29 cellular contexts compared by ENCODE assay signal in the genomic region with DNA sequence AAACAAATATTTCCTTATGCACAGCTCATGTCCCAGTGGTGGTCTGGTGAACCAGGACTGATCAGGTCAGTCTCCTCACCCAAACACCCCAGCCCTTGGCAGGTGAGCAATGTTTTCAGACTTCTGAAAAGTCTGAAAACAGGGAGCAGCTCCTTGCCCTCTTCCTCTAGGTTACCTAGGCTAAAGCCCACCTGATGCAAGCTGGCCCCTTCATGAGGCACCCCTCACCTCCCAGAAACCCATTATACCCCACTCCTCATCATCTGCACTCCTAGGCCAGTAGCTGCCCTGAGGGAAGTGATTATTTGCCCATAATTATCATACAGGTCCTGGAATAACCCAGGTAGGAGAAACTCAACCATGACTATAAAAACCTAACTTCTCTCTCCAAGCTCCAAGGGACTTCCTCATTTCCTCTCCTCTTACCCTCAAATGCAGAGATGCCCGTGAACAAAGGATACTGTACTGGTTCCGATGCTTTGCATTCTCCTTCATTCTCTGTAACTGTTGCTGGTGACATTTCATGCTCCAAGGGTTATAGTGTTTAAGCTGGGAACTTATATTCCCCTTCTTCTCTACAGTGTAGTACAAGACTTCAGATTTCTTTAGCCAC. TPM values are rescaled to one million over a fixed set of nuclear protein-coding genes. Genes with fewer than 3 reads are reported as not detected.
DNase-seq lines count a peak whose midpoint lies in the region; ATAC-seq, FAIRE-seq and TF ChIP-seq lines count a peak whose summit lies in the region.
"Had no signal": no experiment of that assay in that cellular context is flagged by ENCODE, and none has a peak within 500 bp of the region (broad histone marks: within the 10 kb centered on the region; RNA-seq: fewer than 3 reads in every experiment).

No MANE protein-coding gene starts in this region.

- H4K20me1 ChIP-seq in mammary epithelial cell (ENCODE audit: insufficient read depth, low read length) (no peaks in the 10 kb centered on the region), GM12878 (ENCODE audit: control insufficient read depth, insufficient read depth) (no peaks in the 10 kb centered on the region; the same call in none of the 2 replicates)

- CTCF ChIA-PET in MCF 10A (lab: Yijun Ruan, JAX): interaction anchor here (0.5 to 1.6 kb wide), 2 partner anchors 13 to 49 kb away, joined by 3 to 6 read pairs; no protein-coding TSS in a partner anchor
- CTCF ChIA-PET in mammary epithelial cell (lab: Charles Lee; ENCODE audit: low non-redundant PET): no interaction called here
- CTCF ChIA-PET in GM12878 (lab: Yijun Ruan, JAX): interaction anchor here (0.8 to 1.2 kb wide), 2 partner anchors 19 to 254 kb away, joined by 3 read pairs; no protein-coding TSS in a partner anchor

- no peak for TF ChIP-seq POLR2A in GM12878 (IDR thresholded peaks at IDR 0.05; ENCODE audit: low read depth, low read length)
- no peak for TF ChIP-seq POLR2A in tibial nerve (IDR thresholded peaks at IDR 0.05)

- no peak overlapping the region for H3K4me3 ChIP-seq in mammary epithelial cell (replicated peaks in 1 of 3; ENCODE audit: insufficient read depth in 1 of 3, low read depth in 2 of 3, low read length in 3 of 3)
- no peak overlapping the region for H3K4me3 ChIP-seq in GM12878
- H3K4me3 ChIP-seq in tibial nerve: peak overlapping the region in 1 of 4 donors; percentile 75
- H3K4me3 ChIP-seq: BLaER1, Peyer's patch, upper lobe of right lung had no signal

- SMC1A ChIA-PET in GM12878 (lab: Charles Lee; ENCODE audit: uncharacterized antibody, unreplicated experiment): interaction anchor here (0.5 kb wide), 1 partner anchor 205 kb away, joined by 3 read pairs; no protein-coding TSS in a partner anchor

- H3K27ac ChIP-seq in mammary epithelial cell (ENCODE audit: insufficient read depth, low read depth, low read length): no peak overlapping the region
- H3K27ac ChIP-seq in GM12878 (ENCODE audit: control insufficient read depth, insufficient read depth): no peak overlapping the region
- H3K27ac ChIP-seq in tibial nerve: peak overlapping the region in 3 of 4 donors; percentile 5 to 98 (median 98)
- H3K27ac ChIP-seq: BLaER1, KMS-11, left ventricle myocardium inferior, Peyer's patch, upper lobe of right lung had no signal

- no peak for TF ChIP-seq CTCF in MCF 10A (IDR thresholded peaks at IDR 0.05; ENCODE audit: unreplicated experiment)
- no peak for TF ChIP-seq CTCF in mammary epithelial cell (conservative IDR thresholded peaks at IDR 0.05 in 1 of 2, IDR thresholded peaks at IDR 0.05 in 1 of 2; ENCODE audit: extremely low read depth in 1 of 2, insufficient read depth in 1 of 2, low read depth in 1 of 2, low read length in 2 of 2)
- no peak for TF ChIP-seq CTCF in GM12878 (IDR thresholded peaks at IDR 0.05 in 2 of 3, conservative IDR thresholded peaks at IDR 0.05 in 1 of 3; ENCODE audit: control insufficient read depth in 2 of 3, extremely low read depth in 1 of 3, insufficient read depth in 1 of 3, low read depth in 3 of 3, low read length in 3 of 3)
- TF ChIP-seq CTCF in tibial nerve (IDR thresholded peaks at IDR 0.05): no peak

- H3K36me3 ChIP-seq in mammary epithelial cell (ENCODE audit: insufficient read depth, low read length) (peaks cover 41% of the 10 kb centered on the region), GM12878 (ENCODE audit: control insufficient read depth in 2 of 2, insufficient read depth in 2 of 2, low read length in 1 of 2) (peaks cover 45 to 49% of the 10 kb centered on the region in 2 experiments), tibial nerve (peaks cover 6 to 80% (median 35%) of the 10 kb centered on the region in 3 donors)

- BruUV-seq in MCF 10A (replicated peaks; lab: Mats Ljungman, UMichigan) (no TSS peak), mammary epithelial cell (replicated peaks; lab: Mats Ljungman, UMichigan) (no TSS peak), GM12878 (replicated peaks; lab: Mats Ljungman, UMichigan) (no TSS peak)

- DNase-seq in MCF 10A (ENCODE audit: unreplicated experiment): no peak
- no peak for DNase-seq in mammary epithelial cell
- no peak for DNase-seq in GM12878 (ENCODE audit: low read depth, low spot score)
- no peak for DNase-seq in memory B cell (ENCODE audit: low spot score in 2 of 2)
- DNase-seq in tibial nerve (ENCODE audit: low spot score in 2 of 2): no peak
- DNase-seq in kidney tubule cell (ENCODE audit: low spot score): no peak
- DNase-seq in SIG-M5 (lab: John Stamatoyannopoulos, UW): no peak
- no peak for DNase-seq in NCI-H1092 (lab: John Stamatoyannopoulos, UW)
- DNase-seq: activated CD4-positive, alpha-beta T cell treated with anti-CD3 and anti-CD28 coated beads, Interleukin-2, amount 50 U/mL, for 1 hour; activated naive CD4-positive, alpha-beta T cell treated with Interleukin-2 at 50 U/mL for 16 hours; aorta; cortex of kidney; effector memory CD8-positive, alpha-beta T cell; erythroblast; H9; left ventricle myocardium inferior; MV-4-11; NCI-H2107; NCI-H345; NCI-H69; occipital lobe; Peyer's patch; T1000 had no signal

- no peak overlapping the region for H2AFZ ChIP-seq in mammary epithelial cell (ENCODE audit: low read depth, low read length)
- no peak overlapping the region for H2AFZ ChIP-seq in GM12878 (ENCODE audit: control insufficient read depth, low read depth, low read length)

- peaks cover 53% of the 10 kb centered on the region for H3K79me2 ChIP-seq in mammary epithelial cell (ENCODE audit: insufficient read depth, low read length)
- no peaks in the 10 kb centered on the region; the same call in 1 of the 2 replicates for H3K79me2 ChIP-seq in GM12878 (ENCODE audit: control insufficient read depth, insufficient read depth, low read length)

- H3K4me2 ChIP-seq in mammary epithelial cell (ENCODE audit: insufficient read depth, low read depth, low read length) (no peak overlapping the region), GM12878 (ENCODE audit: control insufficient read depth, insufficient read depth) (no peak overlapping the region)
- H3K4me2 ChIP-seq: BLaER1, KMS-11 had no signal

- dilution Hi-C loops in mammary epithelial cell (cut with HindIII; ENCODE audit: low sequenced_read_pairs): no loop called here

- H3K4me1 ChIP-seq in mammary epithelial cell (ENCODE audit: insufficient read depth, low read length) (peaks cover 44% of the 10 kb centered on the region), GM12878 (ENCODE audit: control insufficient read depth, insufficient read depth, low read length) (no peaks in the 10 kb centered on the region), tibial nerve (peaks cover 0 to 63% (median 10%) of the 10 kb centered on the region in 4 donors)

- TF ChIP-seq EP300 in GM12878 (IDR thresholded peaks at IDR 0.05; ENCODE audit: borderline replicate concordance in 1 of 2, control insufficient read depth in 1 of 2, low read depth in 2 of 2, low read length in 2 of 2) (no peak), tibial nerve (IDR thresholded peaks at IDR 0.05) (no peak)

- no peak overlapping the region for H3K4me3 Mint-ChIP-seq in MCF 10A (ENCODE audit: unreplicated experiment)
- H3K4me3 Mint-ChIP-seq in memory B cell: no peak overlapping the region
- H3K4me3 Mint-ChIP-seq: activated T-helper 1 cell treated with anti-CD3 and anti-CD28 coated beads, Interleukin-12 subunit alpha, Interleukin-12 subunit beta, Interleukin-2, Interleukin-4 antibody, amounts not matched to agents 30 ng/mL and 10 ng/mL and 1 ng/mL, durations not matched to agents 14 hours and 24 hours and 36 hours; effector memory CD8-positive, alpha-beta T cell; H9; stimulated activated memory B cell treated with anti-CD40 and anti-IgM and Interleukin-4, amounts not matched to agents 10 μg/mL and 1 μg/mL and 100 μg/mL, for 72 hours had no signal

- no peak overlapping the region for H3K9ac ChIP-seq in mammary epithelial cell (ENCODE audit: insufficient read depth, low read length)
- no peak overlapping the region for H3K9ac ChIP-seq in GM12878 (ENCODE audit: control insufficient read depth, insufficient read depth, low read length)
- H3K9ac ChIP-seq: BLaER1, KMS-11 had no signal

- H3K27me3 Mint-ChIP-seq in MCF 10A (ENCODE audit: insufficient read depth, unreplicated experiment): no peaks in the 10 kb centered on the region
- no peaks in the 10 kb centered on the region for H3K27me3 Mint-ChIP-seq in memory B cell
- H3K27me3 Mint-ChIP-seq: effector memory CD8-positive, alpha-beta T cell; stimulated activated memory B cell treated with anti-CD40 and anti-IgM and Interleukin-4, amounts not matched to agents 10 μg/mL and 1 μg/mL and 100 μg/mL, for 72 hours had no signal

- H3K27me3 ChIP-seq in mammary epithelial cell (ENCODE audit: insufficient read depth, low read length): no peaks in the 10 kb centered on the region
- no peaks in the 10 kb centered on the region for H3K27me3 ChIP-seq in GM12878 (replicated peaks in 1 of 2; ENCODE audit: control insufficient read depth in 2 of 2, insufficient read depth in 2 of 2, low read length in 1 of 2)
- H3K27me3 ChIP-seq in tibial nerve: no peaks in the 10 kb centered on the region
- H3K27me3 ChIP-seq: BLaER1, Peyer's patch, upper lobe of right lung had no signal

- RAD21 ChIA-PET in GM12878 (lab: Charles Lee; ENCODE audit: unreplicated experiment): no interaction called here

- H3K4me1 Mint-ChIP-seq in MCF 10A (ENCODE audit: insufficient read depth, unreplicated experiment) (peaks cover 35% of the 10 kb centered on the region), memory B cell (peaks cover 4% of the 10 kb centered on the region)

- H3K9me3 Mint-ChIP-seq in MCF 10A (ENCODE audit: unreplicated experiment): no peaks in the 10 kb centered on the region
- no peaks in the 10 kb centered on the region for H3K9me3 Mint-ChIP-seq in memory B cell
- H3K9me3 Mint-ChIP-seq: activated T-helper 1 cell treated with anti-CD3 and anti-CD28 coated beads, Interleukin-12 subunit alpha, Interleukin-12 subunit beta, Interleukin-2, Interleukin-4 antibody, amounts not matched to agents 30 ng/mL and 10 ng/mL and 1 ng/mL, durations not matched to agents 14 hours and 24 hours and 36 hours; effector memory CD8-positive, alpha-beta T cell; H9; stimulated activated memory B cell treated with anti-CD40 and anti-IgM and Interleukin-4, amounts not matched to agents 10 μg/mL and 1 μg/mL and 100 μg/mL, for 72 hours had no signal

- intact Hi-C loops in MCF 10A (cut with micrococcal nuclease): loop anchor here (10.0 kb wide), 1 partner anchor 224 kb away; a partner anchor contains a TSS
- intact Hi-C loops in mammary epithelial cell (cut with micrococcal nuclease): loop anchor here (5.0 kb wide), 1 partner anchor 226 kb away; a partner anchor contains a TSS
- intact Hi-C loops in GM12878 (cut with micrococcal nuclease; ENCODE audit: unreplicated experiment): no loop called here

- WGBS in mammary epithelial cell (ENCODE audit: low coverage, missing lambda C conversion rate): 58% methylated on average over 2 of the region's 2 CpGs
- WGBS in GM12878 (ENCODE audit: insufficient coverage, insufficient replicate concordance, low lambda C conversion rate, missing lambda C conversion rate): 96% methylated on average over 2 of the region's 2 CpGs
- 81 to 83% methylated on average over 2 of the region's 2 CpGs for WGBS in tibial nerve, 2 donors

- in situ Hi-C loops in mammary epithelial cell (cut with MboI; ENCODE audit: low sequenced_read_pairs in 2 of 2) (no loop called here), GM12878 (cut with MboI) (no loop called here)

- H3K36me3 Mint-ChIP-seq in MCF 10A (ENCODE audit: insufficient read depth, unreplicated experiment) (peaks cover 96% of the 10 kb centered on the region), memory B cell (peaks cover 24% of the 10 kb centered on the region)

- no peak for FAIRE-seq in GM12878 (lab: Jason Lieb, UNC)
- FAIRE-seq: islet of Langerhans had no signal

- no peaks in the 10 kb centered on the region for H3K9me3 ChIP-seq in mammary epithelial cell (replicated peaks; ENCODE audit: insufficient read depth, low read length)
- no peaks in the 10 kb centered on the region for H3K9me3 ChIP-seq in GM12878 (replicated peaks; ENCODE audit: control insufficient read depth, insufficient read depth, low read length)
- H3K9me3 ChIP-seq in tibial nerve: no peaks in the 10 kb centered on the region
- H3K9me3 ChIP-seq: BLaER1, left ventricle myocardium inferior, Peyer's patch, upper lobe of right lung had no signal

- TF ChIP-seq RAD21 in GM12878 (IDR thresholded peaks at IDR 0.05; ENCODE audit: insufficient read depth, low read depth, low read length): no peak

- H3K27ac Mint-ChIP-seq in MCF 10A (ENCODE audit: low read depth, unreplicated experiment) (peak overlapping the region; percentile 27), memory B cell (peak overlapping the region; percentile 11)
- H3K27ac Mint-ChIP-seq: activated T-helper 1 cell treated with anti-CD3 and anti-CD28 coated beads, Interleukin-12 subunit alpha, Interleukin-12 subunit beta, Interleukin-2, Interleukin-4 antibody, amounts not matched to agents 30 ng/mL and 10 ng/mL and 1 ng/mL, durations not matched to agents 14 hours and 24 hours and 36 hours; stimulated activated memory B cell treated with anti-CD40 and anti-IgM and Interleukin-4, amounts not matched to agents 10 μg/mL and 1 μg/mL and 100 μg/mL, for 72 hours had no signal

- POLR2A ChIA-PET in MCF 10A (lab: Yijun Ruan, JAX): interaction anchor here (0.5 to 1.8 kb wide), 2 partner anchors 26 to 75 kb away, joined by 3 to 11 read pairs; a partner anchor contains a TSS
- POLR2A ChIA-PET in GM12878 (lab: Charles Lee): interaction anchor here (0.6 to 1.1 kb wide), 3 partner anchors 12 to 342 kb away, joined by 3 to 4 read pairs (median 3); no protein-coding TSS in a partner anchor

- ATAC-seq in GM12878: no peak
- ATAC-seq in memory B cell (ENCODE audit: low read depth): no peak
- ATAC-seq: effector memory CD8-positive, alpha-beta T cell; stimulated activated memory B cell treated with anti-CD40 and anti-IgM and Interleukin-4, amounts not matched to agents 10 μg/mL and 1 μg/mL and 100 μg/mL, for 72 hours; upper lobe of right lung had no signal

RNA-seq across cellular contexts. Expression of a gene that starts 5.2 kb away (rescaled TPM):
- total RNA-seq in MCF 10A (2022) (23.8 and 26.9 TPM in 2 replicates), mammary epithelial cell (10 to 100 TPM; 14.8 to 21.1 TPM), GM12878 (2014; rRNA removed) (16.3 and 20.8 TPM in 2 replicates), GM12878 (2014; rRNA removed; fragmentation: Illumina TruSeq; extraction: Trizol) (7.5 and 7.7 TPM in 2 replicates), GM12878 (2021) (18.9 and 20.1 TPM in 2 replicates), tibial nerve (10 to 100 TPM; 32.4 to 88.5 (median 51.8) TPM)
- polyA plus RNA-seq in mammary epithelial cell (23.8 TPM), GM12878 (2011; rRNA removed) (16.2 and 31.6 TPM in 2 replicates), GM12878 (2014; fragmentation: Illumina TruSeq; extraction: Trizol) (5.3 and 11.7 TPM in 2 replicates), GM12878 (2014; fragmentation: Nextera tagmentation; extraction: Ambion mirVana) (1 to 10 TPM in 1 of 2 experiments, under 1 TPM in 1; 0.93 to 2.9 TPM), GM12878 (2014; rRNA removed) (16.8 and 17.7 TPM in 2 replicates), GM12878 (2016; fragmentation: Nextera tagmentation; extraction: Ambion mirVana) (10 to 100 TPM; 14.9 to 15.5 TPM)
- polyA minus RNA-seq in mammary epithelial cell: 14.0 TPM
- total RNA-seq in GM12878 (2013; cell fraction: nucleolus; rRNA removed): 65.5 and 82.3 TPM in 2 replicates
- polyA plus RNA-seq in GM12878 (2011; ENCODE audit: low read depth): 13.0 TPM
- 52.6 and 60.3 TPM in 2 replicates for polyA plus RNA-seq in GM12878 (2011; cell fraction: cytosol; rRNA removed)
- polyA plus RNA-seq in GM12878 (2011; cell fraction: nucleus; rRNA removed): 89.0 and 106 TPM in 2 replicates
- 25.0 and 32.9 TPM in 2 replicates for polyA plus RNA-seq in GM12878 (2012)
- polyA minus RNA-seq in GM12878 (2011; rRNA and poly(A)+ RNA removed): 55.8 and 74.9 TPM in 2 replicates
- 18.8 and 26.7 TPM in 2 replicates for polyA minus RNA-seq in GM12878 (2011; cell fraction: cytosol; rRNA and poly(A)+ RNA removed)
- polyA minus RNA-seq in GM12878 (2011; cell fraction: nucleus; rRNA and poly(A)+ RNA removed): 39.7 and 45.0 TPM in 2 replicates

RNA-seq across cellular contexts. Expression of a gene that starts 26.1 kb away (rescaled TPM):
- total RNA-seq in MCF 10A (2022): 99.3 and 117 TPM in 2 replicates
- total RNA-seq in mammary epithelial cell: 10 to 100 TPM; 62.7 to 95.8 TPM
- 94.7 TPM for polyA plus RNA-seq in mammary epithelial cell
- 33.8 TPM for polyA minus RNA-seq in mammary epithelial cell
- total RNA-seq in GM12878 (2013; cell fraction: nucleolus; rRNA removed): 117 and 120 TPM in 2 replicates
- 61.7 and 70.2 TPM in 2 replicates for total RNA-seq in GM12878 (2014; rRNA removed)
- total RNA-seq in GM12878 (2014; rRNA removed; fragmentation: Illumina TruSeq; extraction: Trizol): 67.0 and 68.7 TPM in 2 replicates
- total RNA-seq in GM12878 (2021): 57.4 and 59.7 TPM in 2 replicates
- polyA plus RNA-seq in GM12878 (2011; ENCODE audit: low read depth): 44.3 TPM
- polyA plus RNA-seq in GM12878 (2011; rRNA removed): 77.9 and 95.9 TPM in 2 replicates
- 112 and 129 TPM in 2 replicates for polyA plus RNA-seq in GM12878 (2011; cell fraction: cytosol; rRNA removed)
- 329 and 359 TPM in 2 replicates for polyA plus RNA-seq in GM12878 (2011; cell fraction: nucleus; rRNA removed)
- 55.5 and 58.2 TPM in 2 replicates for polyA plus RNA-seq in GM12878 (2012)
- 69.3 and 70.7 TPM in 2 replicates for polyA plus RNA-seq in GM12878 (2014; fragmentation: Illumina TruSeq; extraction: Trizol)
- 10 to 100 TPM; 25.8 to 37.6 TPM for polyA plus RNA-seq in GM12878 (2014; fragmentation: Nextera tagmentation; extraction: Ambion mirVana)
- 77.5 and 82.0 TPM in 2 replicates for polyA plus RNA-seq in GM12878 (2014; rRNA removed)
- polyA plus RNA-seq in GM12878 (2016; fragmentation: Nextera tagmentation; extraction: Ambion mirVana): 10 to 100 TPM; 78.6 to 81.7 TPM
- polyA minus RNA-seq in GM12878 (2011; rRNA and poly(A)+ RNA removed): 85.9 and 101 TPM in 2 replicates
- 28.5 and 32.1 TPM in 2 replicates for polyA minus RNA-seq in GM12878 (2011; cell fraction: cytosol; rRNA and poly(A)+ RNA removed)
- polyA minus RNA-seq in GM12878 (2011; cell fraction: nucleus; rRNA and poly(A)+ RNA removed): 35.2 and 62.1 TPM in 2 replicates
- total RNA-seq in tibial nerve: 100 to 1,000 TPM; 130 to 202 (median 171) TPM

RNA-seq across cellular contexts. Expression of a gene that starts 28.3 kb away (rescaled TPM):
- total RNA-seq in MCF 10A (2022) (17.6 and 21.5 TPM in 2 replicates), mammary epithelial cell (1 to 10 TPM; 1.7 to 2.2 TPM), GM12878 (2014; rRNA removed) (0.82 and 0.96 TPM in 2 replicates), GM12878 (2014; rRNA removed; fragmentation: Illumina TruSeq; extraction: Trizol) (0.37 and 0.58 TPM in 2 replicates), GM12878 (2021) (1.6 TPM in 2 replicates), tibial nerve (10 to 100 TPM in 1 of 4 donors, 1 to 10 TPM in 2, under 1 TPM in 1; 0.87 to 13.5 (median 1.5) TPM)
- polyA plus RNA-seq in mammary epithelial cell (0.51 TPM), GM12878 (2011; rRNA removed) (0.65 and 1.1 TPM in 2 replicates), GM12878 (2014; fragmentation: Illumina TruSeq; extraction: Trizol) (0.48 and 0.56 TPM in 2 replicates), GM12878 (2014; fragmentation: Nextera tagmentation; extraction: Ambion mirVana) (under 1 TPM; 0.08 to 0.18 TPM), GM12878 (2014; rRNA removed) (1.2 and 1.6 TPM in 2 replicates), GM12878 (2016; fragmentation: Nextera tagmentation; extraction: Ambion mirVana) (under 1 TPM; 0.34 to 0.35 TPM)
- 1.8 TPM for polyA minus RNA-seq in mammary epithelial cell
- 5.4 and 7.9 TPM in 2 replicates for total RNA-seq in GM12878 (2013; cell fraction: nucleolus; rRNA removed)
- 0.31 TPM for polyA plus RNA-seq in GM12878 (2011; ENCODE audit: low read depth)
- 1.9 and 2.3 TPM in 2 replicates for polyA plus RNA-seq in GM12878 (2011; cell fraction: cytosol; rRNA removed)
- polyA plus RNA-seq in GM12878 (2011; cell fraction: nucleus; rRNA removed): 12.5 and 14.4 TPM in 2 replicates
- 0.61 and 0.76 TPM in 2 replicates for polyA plus RNA-seq in GM12878 (2012)
- polyA minus RNA-seq in GM12878 (2011; rRNA and poly(A)+ RNA removed): 3.7 and 4.9 TPM in 2 replicates
- 2.1 and 2.3 TPM in 2 replicates for polyA minus RNA-seq in GM12878 (2011; cell fraction: cytosol; rRNA and poly(A)+ RNA removed)
- 5.9 and 8.3 TPM in 2 replicates for polyA minus RNA-seq in GM12878 (2011; cell fraction: nucleus; rRNA and poly(A)+ RNA removed)

RNA-seq across cellular contexts. Expression of a gene that starts 55.7 kb away (rescaled TPM):
- total RNA-seq in MCF 10A (2022) (47.4 and 63.3 TPM in 2 replicates), mammary epithelial cell (10 to 100 TPM; 29.5 to 47.7 TPM), GM12878 (2014; rRNA removed) (17.1 and 17.8 TPM in 2 replicates), GM12878 (2014; rRNA removed; fragmentation: Illumina TruSeq; extraction: Trizol) (7.2 and 7.8 TPM in 2 replicates), GM12878 (2021) (18.8 and 24.9 TPM in 2 replicates), tibial nerve (10 to 100 TPM; 13.8 to 26.4 (median 15.9) TPM)
- polyA plus RNA-seq in mammary epithelial cell (38.9 TPM), GM12878 (2011; rRNA removed) (10.5 and 16.5 TPM in 2 replicates), GM12878 (2014; fragmentation: Illumina TruSeq; extraction: Trizol) (8.9 and 11.9 TPM in 2 replicates), GM12878 (2014; fragmentation: Nextera tagmentation; extraction: Ambion mirVana) (1 to 10 TPM; 2.1 to 2.9 TPM), GM12878 (2014; rRNA removed) (20.6 and 22.5 TPM in 2 replicates), GM12878 (2016; fragmentation: Nextera tagmentation; extraction: Ambion mirVana) (10 to 100 TPM; 11.2 to 14.7 TPM)
- 44.6 TPM for polyA minus RNA-seq in mammary epithelial cell
- 57.6 and 65.8 TPM in 2 replicates for total RNA-seq in GM12878 (2013; cell fraction: nucleolus; rRNA removed)
- polyA plus RNA-seq in GM12878 (2011; ENCODE audit: low read depth): 27.7 TPM
- 22.3 and 25.6 TPM in 2 replicates for polyA plus RNA-seq in GM12878 (2011; cell fraction: cytosol; rRNA removed)
- polyA plus RNA-seq in GM12878 (2011; cell fraction: nucleus; rRNA removed): 366 and 387 TPM in 2 replicates
- polyA plus RNA-seq in GM12878 (2012): 18.0 and 22.4 TPM in 2 replicates
- 21.0 and 31.1 TPM in 2 replicates for polyA minus RNA-seq in GM12878 (2011; rRNA and poly(A)+ RNA removed)
- 8.4 and 9.1 TPM in 2 replicates for polyA minus RNA-seq in GM12878 (2011; cell fraction: cytosol; rRNA and poly(A)+ RNA removed)
- 69.9 and 92.4 TPM in 2 replicates for polyA minus RNA-seq in GM12878 (2011; cell fraction: nucleus; rRNA and poly(A)+ RNA removed)

Comparison
In these comparisons a context has a peak if more than half of its experiments do, and no peak if none do; other contexts are left out.
1. H3K27ac ChIP-seq: peak in tibial nerve (3 of 4); none in mammary epithelial cell (single experiment) and GM12878 (single experiment).